ENCODE assay signal across 8 cellular contexts in genomic region chr18:11980555-11981382, GRCh38. TPM values are rescaled to one million over a fixed set of nuclear protein-coding genes. Genes with fewer than 3 reads are reported as not detected.
DNase-seq lines count a peak whose midpoint lies in the region; ATAC-seq and TF ChIP-seq lines count a peak whose summit lies in the region.

No MANE protein-coding gene starts in this region.

- peak; percentile 21 to 83 for TF ChIP-seq POLR2A in tibial nerve (IDR thresholded peaks at IDR 0.05)

- H3K4me3 ChIP-seq in GM12865 (ENCODE audit: low read depth, low read length) (peak overlapping the region; percentile 57), SU-DHL-6 (ENCODE audit: insufficient read depth, low read length, poor library complexity, severe bottlenecking) (peak overlapping the region; percentile 63), cardiac muscle cell (peak overlapping the region; percentile 85), parathyroid adenoma (ENCODE audit: low read depth, low read length) (peak overlapping the region; percentile 68), tibial nerve (peak overlapping the region; percentile 51 to 97 (median 88))

- no peaks in the 10 kb centered on the region for H3K79me2 ChIP-seq in SU-DHL-6 (ENCODE audit: insufficient read depth, low read length)
- no peaks in the 10 kb centered on the region for H3K79me2 ChIP-seq in parathyroid adenoma

- peaks cover 22% of the 10 kb centered on the region for H3K4me1 Mint-ChIP-seq in activated naive CD8-positive, alpha-beta T cell treated with anti-CD3 and anti-CD28 coated beads, Interleukin-2, amount 50 U/mL, for 24 hours

- no peaks in the 10 kb centered on the region for H3K9me2 ChIP-seq in SU-DHL-6 (replicated peaks; ENCODE audit: insufficient read depth, low read length)

- no peaks in the 10 kb centered on the region for H4K20me1 ChIP-seq in SU-DHL-6 (ENCODE audit: low read depth, low read length)

- 0 to 1% methylated on average over 40 to 77 of the region's 91 CpGs for WGBS in tibial nerve, 2 donors

- peak overlapping the region; percentile 75 for H3K4me2 ChIP-seq in SU-DHL-6 (ENCODE audit: low read depth, low read length, poor library complexity, severe bottlenecking)
- H3K4me2 ChIP-seq in parathyroid adenoma (ENCODE audit: low read length) = peak overlapping the region; percentile 92

- H3K36me3 Mint-ChIP-seq in activated naive CD8-positive, alpha-beta T cell treated with anti-CD3 and anti-CD28 coated beads, Interleukin-2, amount 50 U/mL, for 24 hours (ENCODE audit: low read depth) = no peaks in the 10 kb centered on the region

- DNase-seq in GM12865 (ENCODE audit: low read depth) = peak; percentile 99
- peak; percentile 82 for DNase-seq in NCI-H1105 (lab: John Stamatoyannopoulos, UW)
- peak; percentile 98 for DNase-seq in activated naive CD8-positive, alpha-beta T cell treated with anti-CD3 and anti-CD28 coated beads, Interleukin-2, amount 50 U/mL, for 24 hours
- DNase-seq in cardiac muscle cell (ENCODE audit: low read depth in 1 of 2, low spot score in 1 of 2) = peak; percentile 99 to 100
- DNase-seq in tibial nerve (ENCODE audit: low spot score in 2 of 2) = peak; percentile 95 to 97

- peaks cover 3% of the 10 kb centered on the region for H3K27me3 Mint-ChIP-seq in activated naive CD8-positive, alpha-beta T cell treated with anti-CD3 and anti-CD28 coated beads, Interleukin-2, amount 50 U/mL, for 24 hours

- peak overlapping the region; percentile 68 for H3K9ac ChIP-seq in SU-DHL-6 (ENCODE audit: low read length)
- H3K9ac ChIP-seq in parathyroid adenoma = no peak overlapping the region

- H3K36me3 ChIP-seq in SU-DHL-6 (ENCODE audit: low read length) = no peaks in the 10 kb centered on the region
- H3K36me3 ChIP-seq in cardiac muscle cell = no peaks in the 10 kb centered on the region
- no peaks in the 10 kb centered on the region for H3K36me3 ChIP-seq in parathyroid adenoma (ENCODE audit: control insufficient read depth, insufficient read depth, low read length)
- no peaks in the 10 kb centered on the region for H3K36me3 ChIP-seq in tibial nerve

- H3K4me1 ChIP-seq in cardiac muscle cell (ENCODE audit: low read depth) = no peaks in the 10 kb centered on the region
- peaks cover 4% of the 10 kb centered on the region for H3K4me1 ChIP-seq in parathyroid adenoma
- H3K4me1 ChIP-seq in tibial nerve = peaks cover 0 to 29% (median 12%) of the 10 kb centered on the region in 4 donors

- H3K27ac Mint-ChIP-seq in activated naive CD8-positive, alpha-beta T cell treated with anti-CD3 and anti-CD28 coated beads, Interleukin-2, amount 50 U/mL, for 24 hours = peak overlapping the region; percentile 83

- no peaks in the 10 kb centered on the region for H3F3A ChIP-seq in SU-DHL-6 (ENCODE audit: insufficient read depth)

- H3K27ac ChIP-seq in SU-DHL-6 (ENCODE audit: low read depth, low read length) = peak overlapping the region; percentile 51
- peak overlapping the region; percentile 93 for H3K27ac ChIP-seq in cardiac muscle cell
- H3K27ac ChIP-seq in parathyroid adenoma = peak overlapping the region; percentile 78
- peak overlapping the region; percentile 92 to 99 (median 94) for H3K27ac ChIP-seq in tibial nerve

- H3K27me3 ChIP-seq in SU-DHL-6 (ENCODE audit: low read length) (no peaks in the 10 kb centered on the region), cardiac muscle cell (no peaks in the 10 kb centered on the region), parathyroid adenoma (ENCODE audit: control insufficient read depth, insufficient read depth, low read length) (no peaks in the 10 kb centered on the region), tibial nerve (no peaks in the 10 kb centered on the region)

- H2AFZ ChIP-seq in SU-DHL-6 (ENCODE audit: low read depth, low read length, severe bottlenecking) (peak overlapping the region; percentile 97), parathyroid adenoma (peak overlapping the region; percentile 80)

- peak; percentile 32 to 93 for TF ChIP-seq EP300 in tibial nerve (IDR thresholded peaks at IDR 0.05)

- ATAC-seq in HG02623 (IDR thresholded peaks at IDR 0.05; ENCODE audit: unreplicated experiment) = peak; percentile 82
- ATAC-seq in activated naive CD8-positive, alpha-beta T cell treated with anti-CD3 and anti-CD28 coated beads, Interleukin-2, amount 50 U/mL, for 24 hours = peak; percentile 94

- H3K9me3 ChIP-seq in SU-DHL-6 (ENCODE audit: insufficient read depth, low read length) = no peaks in the 10 kb centered on the region
- no peaks in the 10 kb centered on the region for H3K9me3 ChIP-seq in cardiac muscle cell (ENCODE audit: low read depth)
- no peaks in the 10 kb centered on the region for H3K9me3 ChIP-seq in parathyroid adenoma (ENCODE audit: control insufficient read depth, low read length)
- no peaks in the 10 kb centered on the region for H3K9me3 ChIP-seq in tibial nerve

- no peaks in the 10 kb centered on the region for H3K9me3 Mint-ChIP-seq in activated naive CD8-positive, alpha-beta T cell treated with anti-CD3 and anti-CD28 coated beads, Interleukin-2, amount 50 U/mL, for 24 hours

- peak overlapping the region; percentile 79 for H3K4me3 Mint-ChIP-seq in activated naive CD8-positive, alpha-beta T cell treated with anti-CD3 and anti-CD28 coated beads, Interleukin-2, amount 50 U/mL, for 24 hours

- TF ChIP-seq CTCF in GM12865 (IDR thresholded peaks at IDR 0.05; ENCODE audit: insufficient read depth, low read depth, low read length, missing control alignments) (no peak), SU-DHL-6 (IDR thresholded peaks at IDR 0.05; ENCODE audit: insufficient read depth, low read length, poor library complexity, severe bottlenecking) (no peak), cardiac muscle cell (IDR thresholded peaks at IDR 0.05; ENCODE audit: low read depth, low read length) (no peak), parathyroid adenoma (IDR thresholded peaks at IDR 0.05) (no peak), tibial nerve (IDR thresholded peaks at IDR 0.05) (peak in 2 of 5 experiments; percentile 14 to 53)

RNA-seq across cellular contexts. Expression of gene IMPA2, which starts 0.5 kb away (rescaled TPM):
- total RNA-seq in cardiac muscle cell = 16.3 and 60.0 TPM in 2 replicates
- polyA plus RNA-seq in cardiac muscle cell = 23.9 and 28.3 TPM in 2 replicates
- total RNA-seq in tibial nerve = 10 to 100 TPM; 12.7 to 62.4 (median 36.2) TPM

Comparison
In these comparisons a context has a peak if more than half of its experiments do, and no peak if none do; other contexts are left out.
1. Peak in every context shown above with its lines: DNase-seq, ATAC-seq, H3K4me3 ChIP-seq and H3K27ac ChIP-seq.